Comparison of ENCODE assay signal across 8 cellular contexts in genomic region chr2:183037281-183037659, GRCh38. TPM values are rescaled to one million over a fixed set of nuclear protein-coding genes. Genes with fewer than 3 reads are reported as not detected.
A peak's percentile ranks its signal among the peaks of the same experiment; 100 is the strongest.
DNase-seq lines count a peak whose midpoint lies in the region; ATAC-seq and TF ChIP-seq lines count a peak whose summit lies in the region.

No MANE protein-coding gene starts in this region.

- TF ChIP-seq CTCF in AG09309 (IDR thresholded peaks at IDR 0.05; ENCODE audit: control insufficient read depth, insufficient read depth, low read depth, low read length, missing control alignments) (no peak), HCT116 (IDR thresholded peaks at IDR 0.05 in 2 of 3, conservative IDR thresholded peaks at IDR 0.05 in 1 of 3; ENCODE audit: borderline replicate concordance in 1 of 3, insufficient read depth in 1 of 3, low read depth in 2 of 3, low read length in 2 of 3) (no peak), heart right ventricle (IDR thresholded peaks at IDR 0.05) (no peak)

- peaks cover 34% of the 10 kb centered on the region for H3K27me3 Mint-ChIP-seq in activated T-helper 17 cell treated with anti-CD3 and anti-CD28 coated beads, Interleukin-2, amount 50 U/mL, for 72 hours

- peaks cover 23% of the 10 kb centered on the region; the same call in 1 of the 2 replicates for H4K20me1 ChIP-seq in HCT116 (ENCODE audit: insufficient read depth)

- H3K27ac ChIP-seq in HCT116 (ENCODE audit: low read depth, low read length): peak overlapping the region; percentile 88
- H3K27ac ChIP-seq in heart right ventricle: peak overlapping the region; percentile 95 to 100 (median 99)

- WGBS in heart right ventricle, 2 donors: 0 to 1% methylated on average over 4 of the region's 4 CpGs

- H3K79me2 ChIP-seq in HCT116 (ENCODE audit: insufficient read depth, low read length): peaks cover 57% of the 10 kb centered on the region

- POLR2A ChIA-PET in HCT116 (lab: Charles Lee): no interaction called here

- ATAC-seq in HCT116 (peak; percentile 13), heart right ventricle (peak in 5 of 8 donors; percentile 9 to 49 (median 43)), GM18870 (IDR thresholded peaks at IDR 0.05; ENCODE audit: unreplicated experiment) (no peak)
- ATAC-seq in activated T-helper 17 cell treated with anti-CD3 and anti-CD28 coated beads, Interleukin-2, amount 50 U/mL, for 72 hours (replicated peaks): no peak

- TF ChIP-seq RAD21 in HCT116 (IDR thresholded peaks at IDR 0.05; ENCODE audit: low read depth): 0 out of 2 replicates have a peak, but pooled peaks have one; percentile 4

- peak overlapping the region; percentile 98 for H3K4me2 ChIP-seq in HCT116 (ENCODE audit: low read length)

- no peaks in the 10 kb centered on the region for H3K27me3 ChIP-seq in HCT116 (ENCODE audit: insufficient read depth, low read length)
- H3K27me3 ChIP-seq in heart right ventricle: peaks cover 0 to 94% (median 0%) of the 10 kb centered on the region in 7 donors

- peak overlapping the region; percentile 87 for H3K9ac ChIP-seq in HCT116 (ENCODE audit: low read length)

- H3K9me3 ChIP-seq in HCT116 (ENCODE audit: control insufficient read depth in 1 of 2, insufficient read depth in 1 of 2, low read depth in 1 of 2, low read length in 2 of 2) (no peaks in the 10 kb centered on the region), heart right ventricle (no peaks in the 10 kb centered on the region)

- RAD21 ChIA-PET in HCT116 (lab: Charles Lee; ENCODE audit: low non-redundant PET in 1 of 2, low total read pairs in 2 of 2, uncharacterized antibody in 2 of 2, unreplicated experiment in 2 of 2): no interaction called here

- intact Hi-C loops in HCT116 (cut with micrococcal nuclease): loop anchor here (5.0 kb wide), 1 partner anchor 85 kb away; the partner anchor contains the start of gene NUP35
- intact Hi-C loops in heart right ventricle (cut with DNase I): loop anchor here in 4 of 10 donors (5.0 to 10.0 kb wide), 3 partner anchors 35 to 55 kb away; no protein-coding TSS in a partner anchor

- H3K4me1 ChIP-seq in HCT116 (ENCODE audit: control insufficient read depth in 1 of 2, insufficient read depth in 2 of 2, low read length in 2 of 2) (peaks cover 7 to 21% of the 10 kb centered on the region in 2 experiments), heart right ventricle (peaks cover 0 to 56% (median 51%) of the 10 kb centered on the region in 9 donors)

- BruUV-seq in HCT116 (replicated peaks; lab: Mats Ljungman, UMichigan): no TSS peak

- TF ChIP-seq POLR2A in HCT116 (IDR thresholded peaks at IDR 0.05; ENCODE audit: borderline replicate concordance, extremely low read depth, insufficient read depth, insufficient read length): no peak

- peak overlapping the region; percentile 85 for H3K27ac Mint-ChIP-seq in activated T-helper 17 cell treated with anti-CD3 and anti-CD28 coated beads, Interleukin-2, amount 50 U/mL, for 72 hours

- H3K4me3 Mint-ChIP-seq in activated T-helper 17 cell treated with anti-CD3 and anti-CD28 coated beads, Interleukin-2, amount 50 U/mL, for 72 hours: peak overlapping the region; percentile 90

- H3K9me2 ChIP-seq in HCT116 (ENCODE audit: insufficient read depth): no peaks in the 10 kb centered on the region

- H3K9me3 Mint-ChIP-seq in activated T-helper 17 cell treated with anti-CD3 and anti-CD28 coated beads, Interleukin-2, amount 50 U/mL, for 72 hours: no peaks in the 10 kb centered on the region

- H3K36me3 ChIP-seq in HCT116 (ENCODE audit: control insufficient read depth in 1 of 2, insufficient read depth in 2 of 2, low read length in 2 of 2) (no peaks in the 10 kb centered on the region), heart right ventricle (no peaks in the 10 kb centered on the region)

- H3K4me3 ChIP-seq in AG09309 (ENCODE audit: control insufficient read depth, low read depth, low read length) (peak overlapping the region; percentile 76), HCT116 (replicated peaks in 1 of 2; ENCODE audit: low read depth in 1 of 2, low read length in 2 of 2) (peak overlapping the region; percentile 62 to 79), heart right ventricle (peak overlapping the region; percentile 69 to 88 (median 83))

- DNase-seq in AG09309 (ENCODE audit: low read depth) (no peak), HCT116 (ENCODE audit: low read depth, low spot score) (peak; percentile 31), heart right ventricle (no peak), renal cortical epithelial cell (ENCODE audit: low read depth) (peak; percentile 66), SKM-1 treated with dmso at 0.1 percent for 144 hours (lab: John Stamatoyannopoulos, UW; ENCODE audit: unreplicated experiment) (no peak), superior temporal gyrus (ENCODE audit: extremely low spot score) (no peak)

- CTCF ChIA-PET in HCT116 (lab: Charles Lee): interaction anchor here (1.4 kb wide), 1 partner anchor 12 kb away, joined by 4 read pairs; no protein-coding TSS in a partner anchor

- H2AFZ ChIP-seq in HCT116 (ENCODE audit: low read depth, low read length, poor library complexity, severe bottlenecking): no peak overlapping the region

- no peaks in the 10 kb centered on the region for H3K36me3 Mint-ChIP-seq in activated T-helper 17 cell treated with anti-CD3 and anti-CD28 coated beads, Interleukin-2, amount 50 U/mL, for 72 hours (ENCODE audit: low read depth)

- H3K4me1 Mint-ChIP-seq in activated T-helper 17 cell treated with anti-CD3 and anti-CD28 coated beads, Interleukin-2, amount 50 U/mL, for 72 hours: peaks cover 13% of the 10 kb centered on the region

TF ChIP-seq in HCT116, 20 proteins besides CTCF, POLR2A, EP300 and RAD21 (continues in another document):
- TF ChIP-seq FOSL1 (IDR thresholded peaks at IDR 0.05; ENCODE audit: low read depth): peak; percentile 46
- TF ChIP-seq CEBPB (IDR thresholded peaks at IDR 0.05; ENCODE audit: low read depth): 0 out of 2 replicates have a peak, but pooled peaks have one; percentile 26
- no peak for TF ChIP-seq ELF1 (IDR thresholded peaks at IDR 0.05; ENCODE audit: borderline replicate concordance, low read depth)
- TF ChIP-seq, protein P1, sequence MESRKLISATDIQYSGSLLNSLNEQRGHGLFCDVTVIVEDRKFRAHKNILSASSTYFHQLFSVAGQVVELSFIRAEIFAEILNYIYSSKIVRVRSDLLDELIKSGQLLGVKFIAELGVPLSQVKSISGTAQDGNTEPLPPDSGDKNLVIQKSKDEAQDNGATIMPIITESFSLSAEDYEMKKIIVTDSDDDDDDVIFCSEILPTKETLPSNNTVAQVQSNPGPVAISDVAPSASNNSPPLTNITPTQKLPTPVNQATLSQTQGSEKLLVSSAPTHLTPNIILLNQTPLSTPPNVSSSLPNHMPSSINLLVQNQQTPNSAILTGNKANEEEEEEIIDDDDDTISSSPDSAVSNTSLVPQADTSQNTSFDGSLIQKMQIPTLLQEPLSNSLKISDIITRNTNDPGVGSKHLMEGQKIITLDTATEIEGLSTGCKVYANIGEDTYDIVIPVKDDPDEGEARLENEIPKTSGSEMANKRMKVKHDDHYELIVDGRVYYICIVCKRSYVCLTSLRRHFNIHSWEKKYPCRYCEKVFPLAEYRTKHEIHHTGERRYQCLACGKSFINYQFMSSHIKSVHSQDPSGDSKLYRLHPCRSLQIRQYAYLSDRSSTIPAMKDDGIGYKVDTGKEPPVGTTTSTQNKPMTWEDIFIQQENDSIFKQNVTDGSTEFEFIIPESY (IDR thresholded peaks at IDR 0.05; ENCODE audit: extremely low read depth, insufficient replicate concordance, low read length): no peak
- TF ChIP-seq, protein P2, sequence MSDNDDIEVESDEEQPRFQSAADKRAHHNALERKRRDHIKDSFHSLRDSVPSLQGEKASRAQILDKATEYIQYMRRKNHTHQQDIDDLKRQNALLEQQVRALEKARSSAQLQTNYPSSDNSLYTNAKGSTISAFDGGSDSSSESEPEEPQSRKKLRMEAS (IDR thresholded peaks at IDR 0.05): no peak
- no peak for TF ChIP-seq ZNF274 (IDR thresholded peaks at IDR 0.05; ENCODE audit: low read depth, low read length)
- TF ChIP-seq ZFX (IDR thresholded peaks at IDR 0.05): no peak
- TF ChIP-seq EZH2phosphoT487 (IDR thresholded peaks at IDR 0.05; ENCODE audit: borderline replicate concordance): no peak
- 0 out of 2 replicates have a peak, but pooled peaks have one; percentile 34 for TF ChIP-seq POLR2AphosphoS5 (IDR thresholded peaks at IDR 0.05; ENCODE audit: low read depth, low read length)
- no peak for TF ChIP-seq YY1 (IDR thresholded peaks at IDR 0.05; ENCODE audit: extremely low read depth, insufficient replicate concordance, low read depth, low read length)
- TF ChIP-seq JUND (IDR thresholded peaks at IDR 0.05): 0 out of 2 replicates have a peak, but pooled peaks have one; percentile 44
- no peak for TF ChIP-seq SRF (IDR thresholded peaks at IDR 0.05; ENCODE audit: low read depth)
- TF ChIP-seq SP1 (IDR thresholded peaks at IDR 0.05; ENCODE audit: low read depth): peak; percentile 29; the same call in 1 of the 2 replicates
- no peak for TF ChIP-seq SIN3A (IDR thresholded peaks at IDR 0.05; ENCODE audit: low read depth)
- TF ChIP-seq EGR1 (IDR thresholded peaks at IDR 0.05; ENCODE audit: low read depth): no peak
- TF ChIP-seq, protein P3, sequence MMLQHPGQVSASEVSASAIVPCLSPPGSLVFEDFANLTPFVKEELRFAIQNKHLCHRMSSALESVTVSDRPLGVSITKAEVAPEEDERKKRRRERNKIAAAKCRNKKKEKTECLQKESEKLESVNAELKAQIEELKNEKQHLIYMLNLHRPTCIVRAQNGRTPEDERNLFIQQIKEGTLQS (IDR thresholded peaks at IDR 0.05): no peak

RNA-seq across cellular contexts. Expression of gene NCKAP1, which starts 1.0 kb away (rescaled TPM):
- total RNA-seq in HCT116 (2021; ENCODE audit: unreplicated experiment) (115 TPM), heart right ventricle (100 to 1,000 TPM; 118 to 153 (median 130) TPM), renal cortical epithelial cell (212 and 333 TPM in 2 replicates)
- polyA plus RNA-seq in HCT116 (2012): 67.6 and 70.4 TPM in 2 replicates
- 1 to 10 TPM; 7.6 to 8.4 TPM for total RNA-seq in activated T-helper 17 cell treated with anti-CD3 and anti-CD28 coated beads, Interleukin-2, amount 50 U/mL, for 72 hours
- 10 to 100 TPM; 35.3 to 81.1 TPM for polyA plus RNA-seq in heart right ventricle

RNA-seq across cellular contexts. Expression of gene DUSP19, which starts 41.3 kb away (rescaled TPM):
- total RNA-seq in HCT116 (2021; ENCODE audit: unreplicated experiment): 2.9 TPM
- 0.39 and 0.47 TPM in 2 replicates for polyA plus RNA-seq in HCT116 (2012)
- 1 to 10 TPM; 1.6 to 2.1 TPM for total RNA-seq in activated T-helper 17 cell treated with anti-CD3 and anti-CD28 coated beads, Interleukin-2, amount 50 U/mL, for 72 hours
- total RNA-seq in heart right ventricle: 10 to 100 TPM in 7 of 10 donors, 1 to 10 TPM in 3; 5.6 to 14.1 (median 11.8) TPM
- polyA plus RNA-seq in heart right ventricle: 1 to 10 TPM in 1 of 2 donors, under 1 TPM in 1; 0.84 to 2.6 TPM
- total RNA-seq in renal cortical epithelial cell: 0.87 and 1.8 TPM in 2 replicates

Comparison
In these comparisons a context has a peak if more than half of its experiments do, and no peak if none do; other contexts are left out.
1. DNase-seq: peak in HCT116 (single experiment) and renal cortical epithelial cell (single experiment); none in AG09309 (single experiment), heart right ventricle (0 of 2), SKM-1 treated with dmso at 0.1 percent for 144 hours (single experiment) and superior temporal gyrus (single experiment).
2. ATAC-seq: peak in HCT116 (single experiment) and heart right ventricle (5 of 8); none in activated T-helper 17 cell treated with anti-CD3 and anti-CD28 coated beads, Interleukin-2, amount 50 U/mL, for 72 hours (single experiment) and GM18870 (single experiment).
3. RNA of gene NCKAP1, which starts 1.0 kb away (total RNA-seq): 212 to 333 TPM in renal cortical epithelial cell, 118 to 153 TPM in heart right ventricle and 115 TPM in HCT116 (single experiment); 7.6 to 8.4 TPM in activated T-helper 17 cell treated with anti-CD3 and anti-CD28 coated beads, Interleukin-2, amount 50 U/mL, for 72 hours; every median in the first group is over 10 times any median in the second.
4. Peak in every context shown above with its lines, with median percentiles within 50 percentile points of each other: H3K4me3 ChIP-seq.